ENCODE assay signal across 1 cellular context in genomic region chr6:169292340-169293124, GRCh38.
TF ChIP-seq lines count a peak whose summit lies in the region.

No MANE protein-coding gene starts in this region.

TF ChIP-seq in HepG2, 621 proteins besides CTCF, POLR2A, EP300 and RAD21 (continued from another document and continues in another):
- TF ChIP-seq ZNF710 (CRISPR knock-in tag; IDR thresholded peaks at IDR 0.05; ENCODE audit: borderline replicate concordance) (peak; percentile 95), ZNF33A (CRISPR knock-in tag; IDR thresholded peaks at IDR 0.05; ENCODE audit: borderline replicate concordance) (no peak), CBX1 (IDR thresholded peaks at IDR 0.05; ENCODE audit: low read depth) (peak; percentile 89), TFDP1 (CRISPR knock-in tag; IDR thresholded peaks at IDR 0.05; ENCODE audit: borderline replicate concordance) (peak; percentile 21; the same call in 1 of the 2 replicates), MED8 (CRISPR knock-in tag; IDR thresholded peaks at IDR 0.05; ENCODE audit: insufficient replicate concordance) (peak; percentile 90), GATAD1 (CRISPR knock-in tag; IDR thresholded peaks at IDR 0.05) (peak; percentile 75), NFRKB (IDR thresholded peaks at IDR 0.05) (no peak), CEBPG (CRISPR knock-in tag; IDR thresholded peaks at IDR 0.05) (peak; percentile 100), SP5 (CRISPR knock-in tag; IDR thresholded peaks at IDR 0.05; ENCODE audit: borderline replicate concordance, low read depth) (peak; percentile 55; the same call in 1 of the 2 replicates), NR2C2 (CRISPR knock-in tag; IDR thresholded peaks at IDR 0.05; ENCODE audit: borderline replicate concordance) (peak; percentile 87), FOXP4 (CRISPR knock-in tag; IDR thresholded peaks at IDR 0.05) (peak; percentile 96), ZNF709 (CRISPR knock-in tag; IDR thresholded peaks at IDR 0.05) (no peak), CCDC6 (CRISPR knock-in tag; IDR thresholded peaks at IDR 0.05) (peak; percentile 79), HHEX (CRISPR knock-in tag; IDR thresholded peaks at IDR 0.05) (0 out of 2 replicates have a peak, but pooled peaks have one; percentile 11), FOXA3 (CRISPR knock-in tag; IDR thresholded peaks at IDR 0.05) (peak; percentile 95; the same call in 1 of the 2 replicates), ZSCAN29 (CRISPR knock-in tag; conservative IDR thresholded peaks at IDR 0.05) (0 out of 2 replicates have a peak, but pooled peaks have one; percentile 61), ZNF724P (CRISPR knock-in tag; IDR thresholded peaks at IDR 0.05; ENCODE audit: borderline replicate concordance) (peak; percentile 35; the same call in 1 of the 2 replicates), HOXA5 (CRISPR knock-in tag; IDR thresholded peaks at IDR 0.05) (peak; percentile 62; the same call in 1 of the 2 replicates), YEATS2 (CRISPR knock-in tag; IDR thresholded peaks at IDR 0.05; ENCODE audit: borderline replicate concordance) (peak; percentile 80; the same call in 1 of the 2 replicates), NFIC (IDR thresholded peaks at IDR 0.05; ENCODE audit: low read length) (peak; percentile 78), ZSCAN20 (CRISPR knock-in tag; IDR thresholded peaks at IDR 0.05; ENCODE audit: borderline replicate concordance) (0 out of 2 replicates have a peak, but pooled peaks have one; percentile 18), RCOR2 (CRISPR knock-in tag; IDR thresholded peaks at IDR 0.05) (0 out of 2 replicates have a peak, but pooled peaks have one; percentile 36), SKI (IDR thresholded peaks at IDR 0.05; ENCODE audit: partially characterized antibody) (peak; percentile 46), MAF1 (CRISPR knock-in tag; IDR thresholded peaks at IDR 0.05; ENCODE audit: borderline replicate concordance) (no peak), ZNF614 (CRISPR knock-in tag; IDR thresholded peaks at IDR 0.05; ENCODE audit: borderline replicate concordance) (peak; percentile 84), ZNF619 (CRISPR knock-in tag; IDR thresholded peaks at IDR 0.05) (0 out of 2 replicates have a peak, but pooled peaks have one; percentile 41), ZNF263 (CRISPR knock-in tag; IDR thresholded peaks at IDR 0.05) (peak; percentile 56; the same call in 1 of the 2 replicates), ZFP90 (CRISPR knock-in tag; IDR thresholded peaks at IDR 0.05; ENCODE audit: borderline replicate concordance) (peak; percentile 57; the same call in 1 of the 2 replicates), ZSCAN25 (CRISPR knock-in tag; IDR thresholded peaks at IDR 0.05) (peak; percentile 85; the same call in 1 of the 2 replicates), SP1 (IDR thresholded peaks at IDR 0.05) (no peak), SP1 (CRISPR knock-in tag; IDR thresholded peaks at IDR 0.05) (no peak), ZNF205 (CRISPR knock-in tag; IDR thresholded peaks at IDR 0.05) (peak; percentile 77; the same call in 1 of the 2 replicates), KLF15 (CRISPR knock-in tag; IDR thresholded peaks at IDR 0.05; ENCODE audit: borderline replicate concordance) (no peak; the same call in 1 of the 2 replicates), MEF2D (CRISPR knock-in tag; IDR thresholded peaks at IDR 0.05) (peak; percentile 74), TBL1XR1 (IDR thresholded peaks at IDR 0.05; ENCODE audit: borderline replicate concordance, low read length, partially characterized antibody) (peak; percentile 57), NPAS2 (CRISPR knock-in tag; IDR thresholded peaks at IDR 0.05; ENCODE audit: borderline replicate concordance) (no peak), SMAD3 (CRISPR knock-in tag; IDR thresholded peaks at IDR 0.05) (peak; percentile 95; the same call in 1 of the 2 replicates), ZNF282 (IDR thresholded peaks at IDR 0.05; ENCODE audit: partially characterized antibody) (no peak), CAMTA2 (CRISPR knock-in tag; IDR thresholded peaks at IDR 0.05; ENCODE audit: borderline replicate concordance) (0 out of 2 replicates have a peak, but pooled peaks have one; percentile 49), ZBTB39 (CRISPR knock-in tag; IDR thresholded peaks at IDR 0.05) (no peak), HOXA7 (CRISPR knock-in tag; IDR thresholded peaks at IDR 0.05) (no peak), ZNF138 (CRISPR knock-in tag; IDR thresholded peaks at IDR 0.05; ENCODE audit: low read depth) (no peak)
- TF ChIP-seq, protein P1, sequence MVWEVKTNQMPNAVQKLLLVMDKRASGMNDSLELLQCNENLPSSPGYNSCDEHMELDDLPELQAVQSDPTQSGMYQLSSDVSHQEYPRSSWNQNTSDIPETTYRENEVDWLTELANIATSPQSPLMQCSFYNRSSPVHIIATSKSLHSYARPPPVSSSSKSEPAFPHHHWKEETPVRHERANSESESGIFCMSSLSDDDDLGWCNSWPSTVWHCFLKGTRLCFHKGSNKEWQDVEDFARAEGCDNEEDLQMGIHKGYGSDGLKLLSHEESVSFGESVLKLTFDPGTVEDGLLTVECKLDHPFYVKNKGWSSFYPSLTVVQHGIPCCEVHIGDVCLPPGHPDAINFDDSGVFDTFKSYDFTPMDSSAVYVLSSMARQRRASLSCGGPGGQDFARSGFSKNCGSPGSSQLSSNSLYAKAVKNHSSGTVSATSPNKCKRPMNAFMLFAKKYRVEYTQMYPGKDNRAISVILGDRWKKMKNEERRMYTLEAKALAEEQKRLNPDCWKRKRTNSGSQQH (CRISPR knock-in tag; IDR thresholded peaks at IDR 0.05; ENCODE audit: low read depth): peak; percentile 45; the same call in 1 of the 2 replicates
- TF ChIP-seq, protein P2, sequence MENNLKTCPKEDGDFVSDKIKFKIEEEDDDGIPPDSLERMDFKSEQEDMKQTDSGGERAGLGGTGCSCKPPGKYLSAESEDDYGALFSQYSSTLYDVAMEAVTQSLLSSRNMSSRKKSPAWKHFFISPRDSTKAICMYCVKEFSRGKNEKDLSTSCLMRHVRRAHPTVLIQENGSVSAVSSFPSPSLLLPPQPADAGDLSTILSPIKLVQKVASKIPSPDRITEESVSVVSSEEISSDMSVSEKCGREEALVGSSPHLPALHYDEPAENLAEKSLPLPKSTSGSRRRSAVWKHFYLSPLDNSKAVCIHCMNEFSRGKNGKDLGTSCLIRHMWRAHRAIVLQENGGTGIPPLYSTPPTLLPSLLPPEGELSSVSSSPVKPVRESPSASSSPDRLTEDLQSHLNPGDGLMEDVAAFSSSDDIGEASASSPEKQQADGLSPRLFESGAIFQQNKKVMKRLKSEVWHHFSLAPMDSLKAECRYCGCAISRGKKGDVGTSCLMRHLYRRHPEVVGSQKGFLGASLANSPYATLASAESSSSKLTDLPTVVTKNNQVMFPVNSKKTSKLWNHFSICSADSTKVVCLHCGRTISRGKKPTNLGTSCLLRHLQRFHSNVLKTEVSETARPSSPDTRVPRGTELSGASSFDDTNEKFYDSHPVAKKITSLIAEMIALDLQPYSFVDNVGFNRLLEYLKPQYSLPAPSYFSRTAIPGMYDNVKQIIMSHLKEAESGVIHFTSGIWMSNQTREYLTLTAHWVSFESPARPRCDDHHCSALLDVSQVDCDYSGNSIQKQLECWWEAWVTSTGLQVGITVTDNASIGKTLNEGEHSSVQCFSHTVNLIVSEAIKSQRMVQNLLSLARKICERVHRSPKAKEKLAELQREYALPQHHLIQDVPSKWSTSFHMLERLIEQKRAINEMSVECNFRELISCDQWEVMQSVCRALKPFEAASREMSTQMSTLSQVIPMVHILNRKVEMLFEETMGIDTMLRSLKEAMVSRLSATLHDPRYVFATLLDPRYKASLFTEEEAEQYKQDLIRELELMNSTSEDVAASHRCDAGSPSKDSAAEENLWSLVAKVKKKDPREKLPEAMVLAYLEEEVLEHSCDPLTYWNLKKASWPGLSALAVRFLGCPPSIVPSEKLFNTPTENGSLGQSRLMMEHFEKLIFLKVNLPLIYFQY (CRISPR knock-in tag; IDR thresholded peaks at IDR 0.05; ENCODE audit: borderline replicate concordance): peak; percentile 98; the same call in 1 of the 2 replicates
- TF ChIP-seq, protein P3, sequence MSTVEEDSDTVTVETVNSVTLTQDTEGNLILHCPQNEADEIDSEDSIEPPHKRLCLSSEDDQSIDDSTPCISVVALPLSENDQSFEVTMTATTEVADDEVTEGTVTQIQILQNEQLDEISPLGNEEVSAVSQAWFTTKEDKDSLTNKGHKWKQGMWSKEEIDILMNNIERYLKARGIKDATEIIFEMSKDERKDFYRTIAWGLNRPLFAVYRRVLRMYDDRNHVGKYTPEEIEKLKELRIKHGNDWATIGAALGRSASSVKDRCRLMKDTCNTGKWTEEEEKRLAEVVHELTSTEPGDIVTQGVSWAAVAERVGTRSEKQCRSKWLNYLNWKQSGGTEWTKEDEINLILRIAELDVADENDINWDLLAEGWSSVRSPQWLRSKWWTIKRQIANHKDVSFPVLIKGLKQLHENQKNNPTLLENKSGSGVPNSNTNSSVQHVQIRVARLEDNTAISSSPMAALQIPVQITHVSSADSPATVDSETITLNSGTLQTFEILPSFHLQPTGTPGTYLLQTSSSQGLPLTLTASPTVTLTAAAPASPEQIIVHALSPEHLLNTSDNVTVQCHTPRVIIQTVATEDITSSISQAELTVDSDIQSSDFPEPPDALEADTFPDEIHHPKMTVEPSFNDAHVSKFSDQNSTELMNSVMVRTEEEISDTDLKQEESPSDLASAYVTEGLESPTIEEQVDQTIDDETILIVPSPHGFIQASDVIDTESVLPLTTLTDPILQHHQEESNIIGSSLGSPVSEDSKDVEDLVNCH (CRISPR knock-in tag; IDR thresholded peaks at IDR 0.05): no peak
- TF ChIP-seq, protein P4, sequence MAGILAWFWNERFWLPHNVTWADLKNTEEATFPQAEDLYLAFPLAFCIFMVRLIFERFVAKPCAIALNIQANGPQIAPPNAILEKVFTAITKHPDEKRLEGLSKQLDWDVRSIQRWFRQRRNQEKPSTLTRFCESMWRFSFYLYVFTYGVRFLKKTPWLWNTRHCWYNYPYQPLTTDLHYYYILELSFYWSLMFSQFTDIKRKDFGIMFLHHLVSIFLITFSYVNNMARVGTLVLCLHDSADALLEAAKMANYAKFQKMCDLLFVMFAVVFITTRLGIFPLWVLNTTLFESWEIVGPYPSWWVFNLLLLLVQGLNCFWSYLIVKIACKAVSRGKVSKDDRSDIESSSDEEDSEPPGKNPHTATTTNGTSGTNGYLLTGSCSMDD (CRISPR knock-in tag; IDR thresholded peaks at IDR 0.05): no peak
- TF ChIP-seq, protein P5, sequence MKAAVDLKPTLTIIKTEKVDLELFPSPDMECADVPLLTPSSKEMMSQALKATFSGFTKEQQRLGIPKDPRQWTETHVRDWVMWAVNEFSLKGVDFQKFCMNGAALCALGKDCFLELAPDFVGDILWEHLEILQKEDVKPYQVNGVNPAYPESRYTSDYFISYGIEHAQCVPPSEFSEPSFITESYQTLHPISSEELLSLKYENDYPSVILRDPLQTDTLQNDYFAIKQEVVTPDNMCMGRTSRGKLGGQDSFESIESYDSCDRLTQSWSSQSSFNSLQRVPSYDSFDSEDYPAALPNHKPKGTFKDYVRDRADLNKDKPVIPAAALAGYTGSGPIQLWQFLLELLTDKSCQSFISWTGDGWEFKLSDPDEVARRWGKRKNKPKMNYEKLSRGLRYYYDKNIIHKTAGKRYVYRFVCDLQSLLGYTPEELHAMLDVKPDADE (CRISPR knock-in tag; IDR thresholded peaks at IDR 0.05): no peak
